In genomic region chr7:36151921-36152755, GRCh38 we compare ENCODE assay signal across 1 cellular context.
TF ChIP-seq lines count a peak whose summit lies in the region.

No MANE protein-coding gene starts in this region.

TF ChIP-seq in HepG2, 621 proteins besides CTCF, POLR2A, EP300 and RAD21 (continued from another document):
- 0 out of 2 replicates have a peak, but pooled peaks have one; percentile 42 for TF ChIP-seq ZNF253 (CRISPR knock-in tag; IDR thresholded peaks at IDR 0.05; ENCODE audit: borderline replicate concordance)
- TF ChIP-seq ZFP37 (CRISPR knock-in tag; IDR thresholded peaks at IDR 0.05; ENCODE audit: borderline replicate concordance): 0 out of 2 replicates have a peak, but pooled peaks have one; percentile 19
- TF ChIP-seq YEATS4 (CRISPR knock-in tag; IDR thresholded peaks at IDR 0.05; ENCODE audit: borderline replicate concordance): peak; percentile 27; the same call in 1 of the 2 replicates
- TF ChIP-seq ZGPAT (CRISPR knock-in tag; IDR thresholded peaks at IDR 0.05): peak; percentile 17; the same call in 1 of the 2 replicates
- TF ChIP-seq ZNF605 (CRISPR knock-in tag; IDR thresholded peaks at IDR 0.05): 0 out of 2 replicates have a peak, but pooled peaks have one; percentile 40
- 0 out of 2 replicates have a peak, but pooled peaks have one; percentile 28 for TF ChIP-seq IKZF5 (CRISPR knock-in tag; IDR thresholded peaks at IDR 0.05)
- peak; percentile 16; the same call in 1 of the 2 replicates for TF ChIP-seq HIVEP1 (CRISPR knock-in tag; IDR thresholded peaks at IDR 0.05)
- TF ChIP-seq SMAD3 (CRISPR knock-in tag; IDR thresholded peaks at IDR 0.05): 0 out of 2 replicates have a peak, but pooled peaks have one; percentile 22
- TF ChIP-seq ZNF772 (CRISPR knock-in tag; IDR thresholded peaks at IDR 0.05): no peak
- TF ChIP-seq MXD1 (CRISPR knock-in tag; IDR thresholded peaks at IDR 0.05): peak; percentile 28; the same call in 1 of the 2 replicates
- TF ChIP-seq REPIN1 (CRISPR knock-in tag; IDR thresholded peaks at IDR 0.05; ENCODE audit: borderline replicate concordance, low read depth): 0 out of 2 replicates have a peak, but pooled peaks have one; percentile 9
- TF ChIP-seq ZNF616 (CRISPR knock-in tag; IDR thresholded peaks at IDR 0.05; ENCODE audit: low read depth): no peak
